9 cellular contexts compared by ENCODE assay signal in genomic region chr12:111413442-111414086, GRCh38. TPM values are rescaled to one million over a fixed set of nuclear protein-coding genes. Genes with fewer than 3 reads are reported as not detected.
DNase-seq lines count a peak whose midpoint lies in the region; ATAC-seq and TF ChIP-seq lines count a peak whose summit lies in the region.
"Had no signal": no experiment of that assay in that cellular context is flagged by ENCODE, and none has a peak within 500 bp of the region (broad histone marks: within the 10 kb centered on the region; RNA-seq: fewer than 3 reads in every experiment).

No MANE protein-coding gene starts in this region.

- no peak for TF ChIP-seq EP300 in stomach (IDR thresholded peaks at IDR 0.05)

- 71 to 86% (median 73%) methylated on average over 12 of the region's 12 CpGs for WGBS in stomach, 5 donors

- ATAC-seq in T-cell (replicated peaks in 1 of 4) (no peak), HG03045 (IDR thresholded peaks at IDR 0.05; ENCODE audit: unreplicated experiment) (no peak), HG03025 (IDR thresholded peaks at IDR 0.05; ENCODE audit: low FRiP score, unreplicated experiment) (no peak)

- H3K36me3 ChIP-seq in stomach: peaks cover 1 to 28% (median 18%) of the 10 kb centered on the region in 4 donors

- peaks cover 75% of the 10 kb centered on the region for H3K4me1 Mint-ChIP-seq in activated T-cell treated with anti-CD3 and anti-CD28 coated beads, Interleukin-2, amount 50 U/mL, for 24 hours (ENCODE audit: low read depth)
- H3K4me1 Mint-ChIP-seq in T-cell: peaks cover 63 to 79% (median 74%) of the 10 kb centered on the region in 3 donors

- no peak for TF ChIP-seq CTCF in stomach (IDR thresholded peaks at IDR 0.05)

- no peak overlapping the region for H3K4me3 ChIP-seq in stomach

- peak overlapping the region; percentile 90 for H3K27ac Mint-ChIP-seq in activated T-cell treated with anti-CD3 and anti-CD28 coated beads, Interleukin-2, amount 50 U/mL, for 24 hours
- H3K27ac Mint-ChIP-seq in T-cell: peak overlapping the region; percentile 95 to 96

- no peak overlapping the region for H3K4me3 Mint-ChIP-seq in activated T-cell treated with anti-CD3 and anti-CD28 coated beads, Interleukin-2, amount 50 U/mL, for 24 hours
- peak overlapping the region in 1 of 3 donors; percentile 85 for H3K4me3 Mint-ChIP-seq in T-cell

- TF ChIP-seq POLR2A in stomach (IDR thresholded peaks at IDR 0.05): no peak

- CTCF ChIA-PET in T-cell (lab: Charles Lee): interaction anchor here (0.6 to 3.4 kb wide), 4 partner anchors 38 to 41 kb away, joined by 3 to 39 read pairs (median 3); no protein-coding TSS in a partner anchor

- DNase-seq in activated T-cell treated with anti-CD3 and anti-CD28 coated beads, Interleukin-2, amount 50 U/mL, for 24 hours: no peak
- DNase-seq in activated T-cell treated with anti-CD3 and anti-CD28 coated beads for 4 hours (no peak), T-cell (no peak), cardiac septum (ENCODE audit: low spot score) (peak; percentile 84), stomach (no peak), DMS153 (lab: John Stamatoyannopoulos, UW) (no peak)
- DNase-seq: COR-L47 had no signal

- H3K9me3 Mint-ChIP-seq in activated T-cell treated with anti-CD3 and anti-CD28 coated beads, Interleukin-2, amount 50 U/mL, for 24 hours: no peaks in the 10 kb centered on the region
- H3K9me3 Mint-ChIP-seq in T-cell: no peaks in the 10 kb centered on the region

- peaks cover 44% of the 10 kb centered on the region for H3K36me3 Mint-ChIP-seq in activated T-cell treated with anti-CD3 and anti-CD28 coated beads, Interleukin-2, amount 50 U/mL, for 24 hours (ENCODE audit: low read depth)
- H3K36me3 Mint-ChIP-seq in T-cell: peaks cover 25% of the 10 kb centered on the region

- H3K4me1 ChIP-seq in stomach: peaks cover 21 to 64% (median 43%) of the 10 kb centered on the region in 4 donors

- intact Hi-C loops in cardiac septum (cut with DNase I) (no loop called here), stomach (cut with DNase I; ENCODE audit: low total_unique reads) (no loop called here)

- peak overlapping the region in 3 of 5 donors; percentile 86 to 90 (median 90) for H3K27ac ChIP-seq in stomach

- no peaks in the 10 kb centered on the region for H3K27me3 ChIP-seq in stomach

- H3K9me3 ChIP-seq in stomach: no peaks in the 10 kb centered on the region

- no peaks in the 10 kb centered on the region for H3K27me3 Mint-ChIP-seq in activated T-cell treated with anti-CD3 and anti-CD28 coated beads, Interleukin-2, amount 50 U/mL, for 24 hours
- H3K27me3 Mint-ChIP-seq in T-cell: no peaks in the 10 kb centered on the region

- POLR2A ChIA-PET in T-cell (lab: Charles Lee): interaction anchor here (0.5 to 1.4 kb wide), 3 partner anchors 16 to 1525 kb away, joined by 3 to 6 read pairs (median 3); no protein-coding TSS in a partner anchor

RNA-seq across cellular contexts. Expression of gene SH2B3, which starts 7.8 kb away (rescaled TPM):
- total RNA-seq in T-cell (10 to 100 TPM; 24.6 to 38.8 (median 28.8) TPM), cardiac septum (33.7 TPM), stomach (10 to 100 TPM in 2 of 5 donors, 1 to 10 TPM in 3; 5.3 to 21.7 (median 9.8) TPM)
- 1 to 10 TPM; 2.5 to 8.1 (median 7.3) TPM for polyA plus RNA-seq in stomach

RNA-seq across cellular contexts. Expression of gene PHETA1, which starts 44.7 kb away (rescaled TPM):
- total RNA-seq in T-cell: 1 to 10 TPM; 1.4 to 6.2 (median 5.4) TPM
- total RNA-seq in cardiac septum: 18.6 TPM
- 10 to 100 TPM in 4 of 5 donors, 1 to 10 TPM in 1; 7.0 to 59.3 (median 18.7) TPM for total RNA-seq in stomach
- polyA plus RNA-seq in stomach: 10 to 100 TPM; 13.3 to 42.0 (median 16.8) TPM
